28 cellular contexts compared by ENCODE assay signal in the genomic region with DNA sequence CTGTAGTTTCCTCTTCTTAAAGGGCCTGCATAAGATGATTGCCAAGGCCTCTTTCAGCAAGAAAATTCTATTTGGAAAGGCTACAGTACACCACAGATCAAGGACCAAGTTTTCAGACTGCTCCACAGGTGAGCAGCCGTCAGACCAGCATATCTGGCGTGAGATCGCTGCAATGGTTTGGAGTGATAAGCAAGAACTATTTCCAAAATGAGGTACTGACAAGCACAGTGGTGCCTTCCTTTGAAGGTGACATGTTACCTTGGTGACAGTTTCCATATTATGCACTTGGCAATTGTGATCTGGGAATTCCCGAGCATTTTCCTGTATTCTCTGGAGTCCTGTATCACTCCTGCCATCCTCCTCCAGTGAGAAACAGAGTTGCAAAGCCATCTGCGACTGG.
"Had no signal": no experiment of that assay in that cellular context is flagged by ENCODE, and none has a peak within 500 bp of the region (broad histone marks: within the 10 kb centered on the region; RNA-seq: fewer than 3 reads in every experiment).

No MANE protein-coding gene starts in this region.

- H3K4me1 ChIP-seq: esophagus muscularis mucosa, gastroesophageal sphincter, heart right ventricle had no signal

- H3K4me3 ChIP-seq: coronary artery, esophagus muscularis mucosa, gastroesophageal sphincter, heart right ventricle had no signal

- ATAC-seq: activated CD4-positive, CD25-positive, alpha-beta regulatory T cell treated with anti-CD3 and anti-CD28 coated beads, Interleukin-2, amount 50 U/mL, for 24 hours; activated CD8-positive, alpha-beta T cell treated with anti-CD3 and anti-CD28 coated beads for 36 hours; activated T-cell treated with anti-CD3 and anti-CD28 coated beads, Interleukin-2, amount 50 U/mL, for 4 hours; activated T-helper 17 cell treated with anti-CD3 and anti-CD28 coated beads, Interleukin-2, amount 50 U/mL, for 72 hours; effector memory CD8-positive, alpha-beta T cell; gastroesophageal sphincter; heart right ventricle; T-helper 17 cell had no signal

- H3K27me3 ChIP-seq: brain microvascular endothelial cell, esophagus muscularis mucosa, gastroesophageal sphincter, heart right ventricle had no signal

- H3K9me3 ChIP-seq: esophagus muscularis mucosa, gastroesophageal sphincter, heart right ventricle had no signal

- H3K36me3 ChIP-seq: brain microvascular endothelial cell, esophagus muscularis mucosa, gastroesophageal sphincter, heart right ventricle, WERI-Rb-1 had no signal

- DNase-seq: activated B cell treated with CpG ODN at 0.5 μM for 24 hours; activated CD4-positive, alpha-beta T cell treated with anti-CD3 and anti-CD28 coated beads for 48 hours; activated CD4-positive, alpha-beta T cell treated with anti-CD3 and anti-CD28 coated beads, Interleukin-2, amount 50 U/mL, for 1 hour; activated CD4-positive, alpha-beta T cell treated with anti-CD3 and anti-CD28 coated beads, Interleukin-2, amount 50 U/mL, for 48 hours; activated CD8-positive, alpha-beta memory T cell treated with anti-CD3 and anti-CD28 coated beads for 24 hours; activated CD8-positive, alpha-beta T cell treated with anti-CD3 and anti-CD28 coated beads for 36 hours; activated effector memory CD4-positive, alpha-beta T cell treated with Interleukin-2 at 50 U/mL for 16 hours; activated gamma-delta T cell treated with Interleukin-2 at 50 U/mL for 16 hours; activated naive CD4-positive, alpha-beta T cell treated with anti-CD3 and anti-CD28 coated beads, Interleukin-2, amount 50 U/mL, for 16 hours; activated naive CD4-positive, alpha-beta T cell treated with Interleukin-2 at 50 U/mL for 16 hours; activated T-cell treated with anti-CD3 and anti-CD28 coated beads, Interleukin-2, amount 50 U/mL, for 4 hours; amniotic stem cell; anterior cingulate cortex; brain microvascular endothelial cell; dermis blood vessel endothelial cell; effector CD4-positive, alpha-beta T cell; effector memory CD8-positive, alpha-beta T cell; erythroblast; foreskin melanocyte; heart right ventricle; T-helper 17 cell; T1000; WERI-Rb-1 had no signal

- H3K27ac ChIP-seq: brain microvascular endothelial cell, coronary artery, esophagus muscularis mucosa, gastroesophageal sphincter, heart right ventricle, WERI-Rb-1 had no signal
